In the genomic region with DNA sequence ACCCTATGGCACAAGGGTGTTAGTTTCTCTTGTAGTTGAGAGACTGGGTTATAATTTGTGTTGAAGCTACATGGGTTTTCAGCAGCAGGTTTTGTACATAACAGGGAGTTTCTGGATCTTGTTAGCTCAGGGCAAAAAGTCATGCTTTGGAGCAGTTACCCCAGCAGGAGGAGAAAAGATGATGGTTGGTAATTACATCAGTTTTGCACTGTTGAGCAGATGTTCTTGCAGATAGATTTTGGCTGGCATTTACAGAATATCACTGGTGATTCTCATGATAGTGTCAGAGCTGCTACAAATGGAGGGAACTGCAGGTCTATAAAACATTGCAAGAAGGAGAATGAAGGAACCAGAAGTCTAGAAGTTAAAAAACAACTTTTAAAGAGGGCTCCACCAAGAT, we compare ENCODE assay signal across 17 cellular contexts.
"Had no signal": no experiment of that assay in that cellular context is flagged by ENCODE, and none has a peak within 500 bp of the region (broad histone marks: within the 10 kb centered on the region; RNA-seq: fewer than 3 reads in every experiment).

No MANE protein-coding gene starts in this region.

- ATAC-seq: heart right ventricle, left lobe of liver, mucosa of descending colon, natural killer cell had no signal

- H3K27ac ChIP-seq: dorsolateral prefrontal cortex, heart right ventricle, ovary, right atrium auricular region had no signal

- H3K27me3 ChIP-seq: ovary, right atrium auricular region had no signal

- H3K9me3 ChIP-seq: heart right ventricle, mucosa of descending colon, ovary, right atrium auricular region had no signal

- H3K4me1 ChIP-seq: heart right ventricle, right atrium auricular region had no signal

- H3K36me3 ChIP-seq: heart right ventricle, ovary, right atrium auricular region had no signal

- H3K4me3 ChIP-seq: dorsolateral prefrontal cortex, heart right ventricle, mucosa of descending colon, ovary, right atrium auricular region had no signal

- DNase-seq: cortex of kidney; dorsolateral prefrontal cortex; effector CD8-positive, alpha-beta T cell; heart right ventricle; hypothalamus; kidney glomerular epithelial cell; mammary epithelial cell; mucosa of descending colon; natural killer cell; nucleus accumbens; ovary; small intestine; stimulated activated CD4-positive, alpha-beta T cell treated with anti-CD3 and anti-CD28 coated beads, Interleukin-12 subunit alpha, Interleukin-12 subunit beta, amount 100 ng/mL, for 4 hours; stimulated activated naive CD4-positive, alpha-beta T cell treated with Interleukin-2 at 50 U/mL for 16 hours; trophoblast cell had no signal
